ENCODE assay signal across 16 cellular contexts in the genomic region with DNA sequence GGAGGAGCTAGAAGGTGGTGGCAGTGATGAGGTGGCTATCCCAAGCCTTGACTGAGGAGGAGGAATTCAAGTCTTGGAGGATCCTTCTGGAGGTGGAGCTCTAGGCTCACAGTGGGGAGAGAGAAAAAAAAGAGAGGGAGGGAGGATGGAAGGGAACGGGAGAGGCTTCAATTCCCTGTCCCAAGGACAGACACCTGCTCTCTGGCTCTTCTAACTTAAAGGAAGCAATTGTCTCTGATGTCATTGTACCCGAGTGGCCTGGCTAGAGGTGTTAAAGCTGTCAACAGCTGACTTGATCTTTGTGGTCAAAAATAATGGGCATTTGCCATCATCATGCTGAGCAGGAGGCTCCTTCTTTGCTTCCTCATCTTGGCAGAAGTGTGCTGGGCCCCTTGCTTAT. TPM values are rescaled to one million over a fixed set of nuclear protein-coding genes. Genes with fewer than 3 reads are reported as not detected.
A peak's percentile ranks its signal among the peaks of the same experiment; 100 is the strongest.
DNase-seq lines count a peak whose midpoint lies in the region; ATAC-seq and TF ChIP-seq lines count a peak whose summit lies in the region.
"Had no signal": no experiment of that assay in that cellular context is flagged by ENCODE, and none has a peak within 500 bp of the region (broad histone marks: within the 10 kb centered on the region; RNA-seq: fewer than 3 reads in every experiment).

No MANE protein-coding gene starts in this region.

- H3K27ac Mint-ChIP-seq in GM23338 = no peak overlapping the region
- H3K27ac Mint-ChIP-seq: activated naive CD4-positive, alpha-beta T cell treated with anti-CD3 and anti-CD28 coated beads, Interleukin-2, amount 50 U/mL, for 72 hours had no signal

- no peaks in the 10 kb centered on the region for H3K9me2 ChIP-seq in GM23338 (ENCODE audit: insufficient read depth)

- H4K20me1 ChIP-seq in GM23338 (replicated peaks; ENCODE audit: insufficient read depth) = 0 out of 2 replicates have a peak, but pooled peaks cover 3% of the 10 kb centered on the region

- no peak overlapping the region for H2AFZ ChIP-seq in GM23338

- peaks cover 32% of the 10 kb centered on the region for H3K27me3 Mint-ChIP-seq in GM23338 (ENCODE audit: insufficient read depth, low read depth, poor library complexity)

- no peaks in the 10 kb centered on the region; the same call in 2 of the 3 replicates for H3K36me3 Mint-ChIP-seq in GM23338 (ENCODE audit: low read depth)

- no peaks in the 10 kb centered on the region for H3K79me2 ChIP-seq in GM23338 (replicated peaks; ENCODE audit: insufficient read depth)

- no peak overlapping the region for H3K4me2 ChIP-seq in GM23338

- peaks cover 4% of the 10 kb centered on the region; the same call in 1 of the 2 replicates for H3K4me1 ChIP-seq in GM23338 (ENCODE audit: insufficient read depth)
- peaks cover 33% of the 10 kb centered on the region for H3K4me1 ChIP-seq in psoas muscle
- H3K4me1 ChIP-seq in upper lobe of right lung = peaks cover 22% of the 10 kb centered on the region

- H3K9me3 ChIP-seq in psoas muscle (no peaks in the 10 kb centered on the region), upper lobe of right lung (no peaks in the 10 kb centered on the region)

- H3K36me3 ChIP-seq in GM23338 (ENCODE audit: insufficient read depth) = no peaks in the 10 kb centered on the region
- no peaks in the 10 kb centered on the region for H3K36me3 ChIP-seq in psoas muscle (ENCODE audit: insufficient read depth in 1 of 2, low read depth in 1 of 2)
- H3K36me3 ChIP-seq in upper lobe of right lung = no peaks in the 10 kb centered on the region

- peak in 1 of 2 experiments; percentile 13; a peak in 1 of 4 replicates for TF ChIP-seq CTCF in GM23338 (conservative IDR thresholded peaks at IDR 0.05; ENCODE audit: low read depth in 2 of 2)
- no peak for TF ChIP-seq CTCF in psoas muscle (IDR thresholded peaks at IDR 0.05)
- no peak for TF ChIP-seq CTCF in upper lobe of right lung (IDR thresholded peaks at IDR 0.05)

- intact Hi-C loops in psoas muscle (cut with DNase I) (no loop called here), upper lobe of right lung (cut with DNase I) (no loop called here)

- peaks cover 24% of the 10 kb centered on the region for H3K4me1 Mint-ChIP-seq in GM23338

- ATAC-seq in GM23338 (peak; percentile 6; the same call in 2 of the 3 replicates), psoas muscle (peak in 3 of 4 donors; percentile 38 to 46 (median 45)), upper lobe of right lung (no peak)
- ATAC-seq: activated CD4-positive, CD25-positive, alpha-beta regulatory T cell treated with anti-CD3 and anti-CD28 coated beads, Interleukin-2, amount 50 U/mL, for 24 hours; activated naive CD4-positive, alpha-beta T cell treated with anti-CD3 and anti-CD28 coated beads, Interleukin-2, amount 50 U/mL, for 72 hours had no signal

- H3K4me3 ChIP-seq in GM23338 (no peak overlapping the region), psoas muscle (no peak overlapping the region), upper lobe of right lung (no peak overlapping the region)

- no peak overlapping the region for H3K4me3 Mint-ChIP-seq in GM23338
- H3K4me3 Mint-ChIP-seq: central memory CD8-positive, alpha-beta T cell had no signal

- H3F3A ChIP-seq in GM23338 (replicated peaks; ENCODE audit: low read depth) = no peaks in the 10 kb centered on the region

- 30 to 41% (median 32%) methylated on average over 2 of the region's 2 CpGs for WGBS in psoas muscle, 3 donors

- no peaks in the 10 kb centered on the region for H3K9me3 Mint-ChIP-seq in GM23338
- H3K9me3 Mint-ChIP-seq: activated naive CD4-positive, alpha-beta T cell treated with anti-CD3 and anti-CD28 coated beads, Interleukin-2, amount 50 U/mL, for 72 hours; central memory CD8-positive, alpha-beta T cell had no signal

- H3K27ac ChIP-seq in GM23338 (ENCODE audit: low read depth) = no peak overlapping the region
- peak overlapping the region; percentile 27 for H3K27ac ChIP-seq in caudate nucleus (ENCODE audit: low read depth, low read length)
- peak overlapping the region; percentile 32 for H3K27ac ChIP-seq in psoas muscle
- no peak overlapping the region for H3K27ac ChIP-seq in upper lobe of right lung
- H3K27ac ChIP-seq: C4-2B, epithelial cell of prostate had no signal

- DNase-seq in GM23338 (ENCODE audit: low spot score) = no peak
- peak; percentile 36 for DNase-seq in NAMALWA (ENCODE audit: low spot score)
- DNase-seq in caudate nucleus (lab: John Stamatoyannopoulos, UW) = no peak
- no peak for DNase-seq in psoas muscle
- no peak for DNase-seq in activated T-cell treated with anti-CD3 and anti-CD28 coated beads, Interleukin-2, amount 50 U/mL, for 1 hour
- no peak for DNase-seq in dedifferentiated amniotic fluid mesenchymal stem cell (ENCODE audit: extremely low spot score)
- DNase-seq in germinal center (ENCODE audit: low spot score) = no peak
- no peak for DNase-seq in upper lobe of right lung
- DNase-seq: activated CD8-positive, alpha-beta memory T cell treated with anti-CD3 and anti-CD28 coated beads, Interleukin-2, amount 50 U/mL, for 48 hours; hippocampal formation; Karpas-422 had no signal

- H3K27me3 ChIP-seq in GM23338 (ENCODE audit: insufficient read depth) = peaks cover 52% of the 10 kb centered on the region
- H3K27me3 ChIP-seq in psoas muscle (ENCODE audit: insufficient read depth in 3 of 3, low read length in 2 of 3) = no peaks in the 10 kb centered on the region
- no peaks in the 10 kb centered on the region for H3K27me3 ChIP-seq in upper lobe of right lung

TF ChIP-seq in GM23338, 12 proteins besides CTCF, POLR2A, EP300 and RAD21:
- TF ChIP-seq EZH2phosphoT487 (IDR thresholded peaks at IDR 0.05; ENCODE audit: unreplicated experiment) = no peak
- no peak for TF ChIP-seq POLR2AphosphoS5 (IDR thresholded peaks at IDR 0.05; ENCODE audit: low read depth)
- TF ChIP-seq, protein P1, sequence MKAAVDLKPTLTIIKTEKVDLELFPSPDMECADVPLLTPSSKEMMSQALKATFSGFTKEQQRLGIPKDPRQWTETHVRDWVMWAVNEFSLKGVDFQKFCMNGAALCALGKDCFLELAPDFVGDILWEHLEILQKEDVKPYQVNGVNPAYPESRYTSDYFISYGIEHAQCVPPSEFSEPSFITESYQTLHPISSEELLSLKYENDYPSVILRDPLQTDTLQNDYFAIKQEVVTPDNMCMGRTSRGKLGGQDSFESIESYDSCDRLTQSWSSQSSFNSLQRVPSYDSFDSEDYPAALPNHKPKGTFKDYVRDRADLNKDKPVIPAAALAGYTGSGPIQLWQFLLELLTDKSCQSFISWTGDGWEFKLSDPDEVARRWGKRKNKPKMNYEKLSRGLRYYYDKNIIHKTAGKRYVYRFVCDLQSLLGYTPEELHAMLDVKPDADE (IDR thresholded peaks at IDR 0.05) = no peak
- no peak for TF ChIP-seq EZH2 (IDR thresholded peaks at IDR 0.05; ENCODE audit: low read depth, unreplicated experiment)
- TF ChIP-seq ZNF114 (CRISPR knock-in tag; IDR thresholded peaks at IDR 0.05) = no peak
- no peak for TF ChIP-seq CREB1 (CRISPR knock-in tag; IDR thresholded peaks at IDR 0.05; ENCODE audit: low read depth)
- TF ChIP-seq STAT1 (IDR thresholded peaks at IDR 0.05; ENCODE audit: unreplicated experiment) = no peak
- no peak for TF ChIP-seq ZNF331 (CRISPR knock-in tag; IDR thresholded peaks at IDR 0.05; ENCODE audit: low read depth)
- TF ChIP-seq REST (IDR thresholded peaks at IDR 0.05; ENCODE audit: unreplicated experiment) = no peak

RNA-seq across cellular contexts. Expression of gene MXI1, which starts 8.3 kb away (rescaled TPM):
- 5.1 and 6.9 TPM in 2 replicates for total RNA-seq in GM23338 (2014; rRNA removed; shearing (Covaris generic))
- polyA plus RNA-seq in GM23338 (2016; fragmentation: Nextera tagmentation; extraction: Ambion mirVana) (8.5 and 8.6 TPM in 2 replicates), psoas muscle (10 to 100 TPM in 2 of 3 donors, 1 to 10 TPM in 1; 5.5 to 33.3 (median 27.1) TPM)
- total RNA-seq in psoas muscle (10 to 100 TPM; 20.5 to 50.3 (median 34.8) TPM), upper lobe of right lung (34.7 TPM)

Comparison
In these comparisons a context has a peak if more than half of its experiments do, and no peak if none do; other contexts are left out.
1. H3K27ac ChIP-seq: peak in caudate nucleus (single experiment) and psoas muscle (single experiment); none in GM23338 (single experiment) and upper lobe of right lung (single experiment).